Comparison of ENCODE assay signal across 15 cellular contexts in genomic region chr1:168455764-168456163, GRCh38.
"Had no signal": no experiment of that assay in that cellular context is flagged by ENCODE, and none has a peak within 500 bp of the region (broad histone marks: within the 10 kb centered on the region; RNA-seq: fewer than 3 reads in every experiment).

No MANE protein-coding gene starts in this region.

- DNase-seq: activated B cell treated with CpG ODN at 0.5 μM for 24 hours; activated CD4-positive, alpha-beta memory T cell treated with anti-CD3 and anti-CD28 coated beads, Interleukin-2, amount 10 ng/mL, durations not matched to agents 7 days and 5 days; activated CD4-positive, alpha-beta T cell treated with anti-CD3 and anti-CD28 coated beads for 4 hours; activated CD8-positive, alpha-beta memory T cell treated with anti-CD3 and anti-CD28 coated beads, Interleukin-2, amount 10 ng/mL, durations not matched to agents 7 days and 5 days; body of pancreas; caudate nucleus; colonic mucosa; hypothalamus; islet precursor cell; posterior cingulate gyrus; sigmoid colon; stimulated activated naive CD8-positive, alpha-beta T cell treated with anti-CD3 and anti-CD28 coated beads, Interleukin-15, Interleukin-2, amounts not matched to agents 100 U/mL and 50 U/mL, for 24 hours; T-cell had no signal

- H3K9me3 ChIP-seq: colonic mucosa had no signal

- H3K4me1 ChIP-seq: body of pancreas, colonic mucosa, tibial nerve had no signal

- H3K4me3 ChIP-seq: body of pancreas, colonic mucosa, lung, sigmoid colon, tibial nerve had no signal

- H3K36me3 ChIP-seq: colonic mucosa, sigmoid colon, tibial nerve had no signal

- H3K27me3 ChIP-seq: body of pancreas, colonic mucosa, sigmoid colon, tibial nerve had no signal

- ATAC-seq: activated CD8-positive, alpha-beta memory T cell treated with anti-CD3 and anti-CD28 coated beads, Interleukin-2, amount 10 ng/mL, durations not matched to agents 7 days and 5 days; body of pancreas; stimulated activated naive CD8-positive, alpha-beta T cell treated with anti-CD3 and anti-CD28 coated beads, Interleukin-15, Interleukin-2, amounts not matched to agents 100 U/mL and 50 U/mL, for 24 hours; T-cell had no signal

- H3K27ac ChIP-seq: body of pancreas, colonic mucosa, sigmoid colon, tibial nerve had no signal
